In the genomic region with DNA sequence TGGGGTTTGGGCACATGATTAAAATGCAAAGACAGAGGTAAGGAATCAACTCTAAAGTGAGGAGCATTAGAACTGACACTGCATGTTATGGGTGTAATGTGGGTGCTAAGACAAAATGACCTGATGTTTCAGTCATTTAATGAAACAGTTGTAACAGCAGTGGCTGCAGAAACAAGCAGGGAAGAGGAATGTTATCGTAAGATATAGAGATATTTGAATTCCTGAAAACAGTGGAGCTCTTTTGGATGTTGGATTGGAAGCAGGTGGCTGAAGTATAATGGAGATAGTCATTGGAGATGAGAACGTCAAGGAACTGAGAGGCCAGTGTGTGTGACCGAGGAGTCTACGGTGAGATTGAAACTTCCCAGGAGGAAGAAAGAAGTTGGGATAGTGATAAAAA, we compare ENCODE assay signal across 17 cellular contexts.
"Had no signal": no experiment of that assay in that cellular context is flagged by ENCODE, and none has a peak within 500 bp of the region (broad histone marks: within the 10 kb centered on the region; RNA-seq: fewer than 3 reads in every experiment).

No MANE protein-coding gene starts in this region.

- H3K9me3 ChIP-seq: esophagus squamous epithelium, gastroesophageal sphincter, left ventricle myocardium inferior, lower lobe of right lung, neutrophil, thyroid gland, upper lobe of left lung, uterus had no signal

- H3K36me3 ChIP-seq: esophagus squamous epithelium, gastroesophageal sphincter, left ventricle myocardium inferior, lower lobe of right lung, neutrophil, thyroid gland, upper lobe of left lung, uterus had no signal

- H3K4me1 ChIP-seq: esophagus squamous epithelium, gastroesophageal sphincter, left ventricle myocardium inferior, lower lobe of right lung, thyroid gland, upper lobe of left lung, uterus had no signal

- H3K27me3 ChIP-seq: esophagus squamous epithelium, gastroesophageal sphincter, neutrophil, thyroid gland, upper lobe of left lung, uterus had no signal

- DNase-seq: dermis blood vessel endothelial cell; esophagus squamous epithelium; glutamatergic neuron; kidney; left cardiac atrium; left ventricle myocardium inferior; lower lobe of right lung; midbrain; naive thymus-derived CD4-positive, alpha-beta T cell; small intestine; stimulated activated CD4-positive, alpha-beta T cell treated with anti-CD3 and anti-CD28 coated beads, Interleukin-2, amount 100 ng/mL, for 48 hours; stimulated activated naive CD4-positive, alpha-beta T cell treated with Interleukin-2 at 50 U/mL for 16 hours; thyroid gland; upper lobe of left lung; uterus had no signal

- H3K27ac ChIP-seq: esophagus squamous epithelium, gastroesophageal sphincter, left ventricle myocardium inferior, lower lobe of right lung, neutrophil, thyroid gland, upper lobe of left lung, uterus had no signal

- H3K4me3 ChIP-seq: esophagus squamous epithelium, gastroesophageal sphincter, left ventricle myocardium inferior, lower lobe of right lung, thyroid gland, upper lobe of left lung, uterus had no signal
